1 cellular context compared by ENCODE assay signal in genomic region chr17:43720311-43721060, GRCh38.
TF ChIP-seq lines count a peak whose summit lies in the region.

No MANE protein-coding gene starts in this region.

TF ChIP-seq in HepG2, 621 proteins besides CTCF, POLR2A, EP300 and RAD21 (continued from another document and continues in another):
- TF ChIP-seq PREB (CRISPR knock-in tag; IDR thresholded peaks at IDR 0.05) (no peak), TRIM24 (CRISPR knock-in tag; IDR thresholded peaks at IDR 0.05) (no peak), ZNF569 (CRISPR knock-in tag; IDR thresholded peaks at IDR 0.05; ENCODE audit: borderline replicate concordance) (no peak), GLMP (CRISPR knock-in tag; IDR thresholded peaks at IDR 0.05; ENCODE audit: borderline replicate concordance) (no peak), STAT5B (CRISPR knock-in tag; IDR thresholded peaks at IDR 0.05) (no peak), ZNF792 (CRISPR knock-in tag; IDR thresholded peaks at IDR 0.05) (peak; percentile 65; the same call in 1 of the 2 replicates), ZBTB43 (CRISPR knock-in tag; conservative IDR thresholded peaks at IDR 0.05) (no peak), HNRNPLL (IDR thresholded peaks at IDR 0.05; ENCODE audit: low read depth, low read length, poor library complexity, severe bottlenecking) (peak; percentile 76), ZBTB33 (CRISPR knock-in tag; IDR thresholded peaks at IDR 0.05) (no peak), KDM3A (CRISPR knock-in tag; IDR thresholded peaks at IDR 0.05; ENCODE audit: low read depth) (peak; percentile 79; the same call in 1 of the 2 replicates), ZBTB34 (CRISPR knock-in tag; IDR thresholded peaks at IDR 0.05) (no peak), MEIS2 (CRISPR knock-in tag; IDR thresholded peaks at IDR 0.05) (0 out of 2 replicates have a peak, but pooled peaks have one; percentile 33), CBX1 (IDR thresholded peaks at IDR 0.05; ENCODE audit: low read depth) (peak; percentile 71), JARID2 (CRISPR knock-in tag; IDR thresholded peaks at IDR 0.05; ENCODE audit: insufficient replicate concordance) (peak; percentile 55), ZNF20 (CRISPR knock-in tag; IDR thresholded peaks at IDR 0.05) (no peak), RFX1 (IDR thresholded peaks at IDR 0.05) (no peak), ZNF512 (CRISPR knock-in tag; IDR thresholded peaks at IDR 0.05) (no peak), ZNF567 (CRISPR knock-in tag; IDR thresholded peaks at IDR 0.05; ENCODE audit: borderline replicate concordance) (no peak; the same call in 1 of the 2 replicates), SMARCC2 (IDR thresholded peaks at IDR 0.05) (no peak), IRF1 (CRISPR knock-in tag; IDR thresholded peaks at IDR 0.05; ENCODE audit: low read depth) (no peak), ZBED4 (CRISPR knock-in tag; IDR thresholded peaks at IDR 0.05; ENCODE audit: borderline replicate concordance) (no peak), ZNF770 (CRISPR knock-in tag; IDR thresholded peaks at IDR 0.05) (peak; percentile 92), AGO2 (optimal IDR thresholded peaks at IDR 0.05; ENCODE audit: low read depth, low read length) (peak; percentile 48), AHDC1 (CRISPR knock-in tag; IDR thresholded peaks at IDR 0.05; ENCODE audit: borderline replicate concordance) (no peak), MED1 (CRISPR knock-in tag; IDR thresholded peaks at IDR 0.05) (no peak), NFRKB (IDR thresholded peaks at IDR 0.05) (no peak), FOXJ3 (CRISPR knock-in tag; IDR thresholded peaks at IDR 0.05; ENCODE audit: borderline replicate concordance) (no peak), ZNF781 (CRISPR knock-in tag; IDR thresholded peaks at IDR 0.05; ENCODE audit: borderline replicate concordance, not compliant biosample characterization) (peak; percentile 68)
